8 cellular contexts compared by ENCODE assay signal in genomic region chr16:55257971-55258613, GRCh38.
A peak's percentile ranks its signal among the peaks of the same experiment; 100 is the strongest.
DNase-seq lines count a peak whose midpoint lies in the region; ATAC-seq and FAIRE-seq lines count a peak whose summit lies in the region.

No MANE protein-coding gene starts in this region.

- no peaks in the 10 kb centered on the region for H3K9me3 Mint-ChIP-seq in activated CD4-positive, alpha-beta T cell treated with anti-CD3 and anti-CD28 coated beads, Interleukin-2, amount 10 ng/mL, durations not matched to agents 24 days and 14 days

- peak; percentile 8 for DNase-seq in COLO668 (lab: John Stamatoyannopoulos, UW; ENCODE audit: unreplicated experiment)
- peak; percentile 18 for DNase-seq in GM19239 (ENCODE audit: insufficient read length, low spot score)
- peak; percentile 30 for DNase-seq in HuH-7 (ENCODE audit: low spot score)
- peak; percentile 84 for DNase-seq in activated CD4-positive, alpha-beta T cell treated with anti-CD3 and anti-CD28 coated beads, Interleukin-2, amount 10 ng/mL, durations not matched to agents 24 days and 14 days
- DNase-seq in non-pigmented ciliary epithelial cell (ENCODE audit: low read depth) = peak; percentile 3
- DNase-seq in GF-D8 (lab: John Stamatoyannopoulos, UW) = no peak

- H3K36me3 Mint-ChIP-seq in activated CD4-positive, alpha-beta T cell treated with anti-CD3 and anti-CD28 coated beads, Interleukin-2, amount 10 ng/mL, durations not matched to agents 24 days and 14 days (ENCODE audit: low read depth) = no peaks in the 10 kb centered on the region

- H3K4me1 Mint-ChIP-seq in activated CD4-positive, alpha-beta T cell treated with anti-CD3 and anti-CD28 coated beads, Interleukin-2, amount 10 ng/mL, durations not matched to agents 24 days and 14 days = no peaks in the 10 kb centered on the region

- intact Hi-C loops in activated CD4-positive, alpha-beta T cell treated with anti-CD3 and anti-CD28 coated beads, Interleukin-2, amount 10 ng/mL, durations not matched to agents 24 days and 14 days (cut with micrococcal nuclease) = no loop called here

- FAIRE-seq in GM19239 (lab: Jason Lieb, UNC) = peak; percentile 76

- H3K27ac Mint-ChIP-seq in activated CD4-positive, alpha-beta T cell treated with anti-CD3 and anti-CD28 coated beads, Interleukin-2, amount 10 ng/mL, durations not matched to agents 24 days and 14 days = no peak overlapping the region

- H3K27me3 Mint-ChIP-seq in activated CD4-positive, alpha-beta T cell treated with anti-CD3 and anti-CD28 coated beads, Interleukin-2, amount 10 ng/mL, durations not matched to agents 24 days and 14 days = peaks cover 6% of the 10 kb centered on the region

- ATAC-seq in esophagus mucosa = peak; percentile 95
- no peak for ATAC-seq in GM21723 (IDR thresholded peaks at IDR 0.05; ENCODE audit: unreplicated experiment)

- no peak overlapping the region for H3K4me3 Mint-ChIP-seq in activated CD4-positive, alpha-beta T cell treated with anti-CD3 and anti-CD28 coated beads, Interleukin-2, amount 10 ng/mL, durations not matched to agents 24 days and 14 days
